Comparison of ENCODE assay signal across 21 cellular contexts in the genomic region with DNA sequence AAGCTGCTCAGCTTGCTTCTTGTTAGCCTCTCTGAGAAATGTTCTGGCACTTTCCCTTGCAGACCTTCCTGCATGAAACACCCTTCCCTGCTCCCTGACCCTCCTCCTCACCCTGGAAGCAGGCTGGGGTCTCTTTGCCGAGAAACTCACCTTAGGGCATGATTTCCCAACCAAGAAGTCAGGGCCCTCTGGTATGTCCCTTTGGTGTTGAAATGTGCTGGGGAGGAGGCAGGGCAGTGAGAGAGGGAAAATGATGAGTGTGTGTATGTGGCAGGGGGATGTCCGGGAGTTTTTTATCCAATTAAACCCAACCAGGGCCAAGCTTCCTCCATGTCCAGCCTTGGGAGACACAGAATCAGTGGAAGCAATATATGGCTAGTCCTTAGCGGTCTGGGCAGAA. TPM values are rescaled to one million over a fixed set of nuclear protein-coding genes. Genes with fewer than 3 reads are reported as not detected.
A peak's percentile ranks its signal among the peaks of the same experiment; 100 is the strongest.
DNase-seq lines count a peak whose midpoint lies in the region; TF ChIP-seq lines count a peak whose summit lies in the region.
"Had no signal": no experiment of that assay in that cellular context is flagged by ENCODE, and none has a peak within 500 bp of the region (broad histone marks: within the 10 kb centered on the region; RNA-seq: fewer than 3 reads in every experiment).

No MANE protein-coding gene starts in this region.

- no peaks in the 10 kb centered on the region for H3K27me3 ChIP-seq in left ventricle myocardium inferior (ENCODE audit: low read depth)
- no peaks in the 10 kb centered on the region for H3K27me3 ChIP-seq in right atrium auricular region

- H3K4me1 ChIP-seq in left ventricle myocardium inferior, result peaks cover 21% of the 10 kb centered on the region
- peaks cover 0 to 31% of the 10 kb centered on the region in 2 donors for H3K4me1 ChIP-seq in right atrium auricular region

- H3K36me3 Mint-ChIP-seq in nephron progenitor cell (ENCODE audit: low read depth), result no peaks in the 10 kb centered on the region
- H3K36me3 Mint-ChIP-seq: naive B cell had no signal

- H3K9me3 Mint-ChIP-seq in nephron progenitor cell, result peaks cover 51% of the 10 kb centered on the region
- H3K9me3 Mint-ChIP-seq: activated naive CD4-positive, alpha-beta T cell treated with anti-CD3 and anti-CD28 coated beads, Interleukin-2, amount 10 ng/mL, durations not matched to agents 7 days and 5 days had no signal

- H3K36me3 ChIP-seq in left ventricle myocardium inferior (no peaks in the 10 kb centered on the region), right atrium auricular region (no peaks in the 10 kb centered on the region)
- H3K36me3 ChIP-seq: heart left ventricle had no signal

- H3K27ac ChIP-seq in left ventricle myocardium inferior (replicated peaks) (peak overlapping the region; percentile 30), right atrium auricular region (no peak overlapping the region)

- TF ChIP-seq CTCF in left ventricle myocardium inferior (IDR thresholded peaks at IDR 0.05; ENCODE audit: borderline replicate concordance), result no peak
- TF ChIP-seq CTCF in right atrium auricular region (IDR thresholded peaks at IDR 0.05), result no peak
- TF ChIP-seq CTCF in nephron progenitor cell (IDR thresholded peaks at IDR 0.05), result no peak

- no peak overlapping the region for H3K4me3 ChIP-seq in left ventricle myocardium inferior
- H3K4me3 ChIP-seq in right atrium auricular region, result no peak overlapping the region
- H3K4me3 ChIP-seq: heart left ventricle, smooth muscle cell had no signal

- peaks cover 32% of the 10 kb centered on the region for H3K4me1 Mint-ChIP-seq in nephron progenitor cell

- H3K27ac Mint-ChIP-seq in nephron progenitor cell, result no peak overlapping the region
- H3K27ac Mint-ChIP-seq: progenitor cell of endocrine pancreas had no signal

- intact Hi-C loops in left ventricle myocardium inferior (cut with micrococcal nuclease), result no loop called here

- peak overlapping the region; percentile 29 for H3K4me3 Mint-ChIP-seq in nephron progenitor cell
- H3K4me3 Mint-ChIP-seq: activated naive CD4-positive, alpha-beta T cell treated with anti-CD3 and anti-CD28 coated beads, Interleukin-2, amount 10 ng/mL, durations not matched to agents 7 days and 5 days had no signal

- DNase-seq in left ventricle myocardium inferior, result no peak
- DNase-seq in right atrium auricular region (ENCODE audit: low spot score), result no peak
- peak; percentile 62 for DNase-seq in amniotic epithelial cell (ENCODE audit: low read depth)
- no peak for DNase-seq in nephron progenitor cell
- DNase-seq in GDM1 (lab: John Stamatoyannopoulos, UW), result no peak
- no peak for DNase-seq in NCI-H2196 treated with DMSO at 0.1 percent for 48 hours (lab: John Stamatoyannopoulos, UW; ENCODE audit: unreplicated experiment)
- no peak for DNase-seq in activated naive CD4-positive, alpha-beta T cell treated with anti-CD3 and anti-CD28 coated beads, Interleukin-2, amount 50 U/mL, for 16 hours
- no peak for DNase-seq in D341Med (ENCODE audit: low spot score)
- DNase-seq: activated naive CD4-positive, alpha-beta T cell treated with anti-CD3 and anti-CD28 coated beads, Interleukin-2, amount 10 ng/mL, durations not matched to agents 7 days and 5 days; activated T-cell treated with anti-CD3 and anti-CD28 coated beads, Interleukin-2, amount 50 U/mL, for 48 hours; Caco-2; GOT3; Karpas-422; naive B cell; NCI-H1105; NCI-H2081 treated with DMSO at 0.1 percent for 48 hours; NCI-H510A; stimulated activated CD4-positive, alpha-beta T cell treated with anti-CD3 and anti-CD28 coated beads, Interleukin-4, amount 100 ng/mL, for 24 hours had no signal

- H3K27me3 Mint-ChIP-seq in nephron progenitor cell (ENCODE audit: low read depth, poor library complexity), result peaks cover 32% of the 10 kb centered on the region
- H3K27me3 Mint-ChIP-seq: activated naive CD4-positive, alpha-beta T cell treated with anti-CD3 and anti-CD28 coated beads, Interleukin-2, amount 10 ng/mL, durations not matched to agents 7 days and 5 days; naive B cell had no signal

- no peaks in the 10 kb centered on the region for H3K9me3 ChIP-seq in left ventricle myocardium inferior (replicated peaks)
- no peaks in the 10 kb centered on the region for H3K9me3 ChIP-seq in right atrium auricular region
- H3K9me3 ChIP-seq: Caco-2, heart left ventricle had no signal

RNA-seq across cellular contexts. Expression of a gene that starts 5.1 kb away (rescaled TPM):
- 2.2 TPM for total RNA-seq in left ventricle myocardium inferior
- 1 to 10 TPM; 4.1 to 8.6 TPM for total RNA-seq in right atrium auricular region
